Comparison of ENCODE assay signal across 17 cellular contexts in genomic region chr21:45860493-45861155, GRCh38.
"Had no signal": no experiment of that assay in that cellular context is flagged by ENCODE, and none has a peak within 500 bp of the region (broad histone marks: within the 10 kb centered on the region; RNA-seq: fewer than 3 reads in every experiment).

No MANE protein-coding gene starts in this region.

- DNase-seq: activated CD4-positive, alpha-beta memory T cell treated with anti-CD3 and anti-CD28 coated beads, Interleukin-2, amount 10 ng/mL, durations not matched to agents 7 days and 5 days; activated CD4-positive, alpha-beta T cell treated with anti-CD3 and anti-CD28 coated beads for 4 hours; activated naive CD4-positive, alpha-beta T cell; activated naive CD8-positive, alpha-beta T cell treated with anti-CD3 and anti-CD28 coated beads, Interleukin-2, amount 50 U/mL, for 24 hours; dermis blood vessel endothelial cell; erythroblast; heart right ventricle; naive thymus-derived CD8-positive, alpha-beta T cell; occipital lobe; right lobe of liver; T-helper 17 cell; tibial artery; uterus had no signal

- H3K9me3 Mint-ChIP-seq: activated CD4-positive, alpha-beta memory T cell treated with anti-CD3 and anti-CD28 coated beads, Interleukin-2, amount 10 ng/mL, durations not matched to agents 7 days and 5 days; activated naive CD8-positive, alpha-beta T cell treated with anti-CD3 and anti-CD28 coated beads, Interleukin-2, amount 50 U/mL, for 24 hours; naive thymus-derived CD8-positive, alpha-beta T cell had no signal

- ATAC-seq: gastroesophageal sphincter; left lobe of liver; naive thymus-derived CD8-positive, alpha-beta T cell; T-helper 17 cell had no signal

- H3K4me1 Mint-ChIP-seq: activated CD4-positive, alpha-beta memory T cell treated with anti-CD3 and anti-CD28 coated beads, Interleukin-2, amount 10 ng/mL, durations not matched to agents 7 days and 5 days had no signal

- H3K27ac Mint-ChIP-seq: activated CD4-positive, alpha-beta memory T cell treated with anti-CD3 and anti-CD28 coated beads, Interleukin-2, amount 10 ng/mL, durations not matched to agents 7 days and 5 days; activated naive CD8-positive, alpha-beta T cell treated with anti-CD3 and anti-CD28 coated beads, Interleukin-2, amount 50 U/mL, for 24 hours; T-helper 17 cell had no signal

- H3K36me3 ChIP-seq: breast epithelium, gastroesophageal sphincter, heart right ventricle, prostate gland, right lobe of liver, tibial artery, uterus had no signal

- H3K27ac ChIP-seq: breast epithelium, gastroesophageal sphincter, heart right ventricle, prostate gland, right lobe of liver, tibial artery, uterus had no signal

- H3K27me3 ChIP-seq: right lobe of liver, uterus had no signal

- H3K4me3 ChIP-seq: breast epithelium, gastroesophageal sphincter, heart right ventricle, prostate gland, right lobe of liver, tibial artery, uterus had no signal

- H3K4me3 Mint-ChIP-seq: activated CD4-positive, alpha-beta memory T cell treated with anti-CD3 and anti-CD28 coated beads, Interleukin-2, amount 10 ng/mL, durations not matched to agents 7 days and 5 days; activated naive CD8-positive, alpha-beta T cell treated with anti-CD3 and anti-CD28 coated beads, Interleukin-2, amount 50 U/mL, for 24 hours; naive thymus-derived CD8-positive, alpha-beta T cell; T-helper 17 cell had no signal

- H3K4me1 ChIP-seq: breast epithelium, gastroesophageal sphincter, heart right ventricle, prostate gland, tibial artery, uterus had no signal

- H3K36me3 Mint-ChIP-seq: naive thymus-derived CD8-positive, alpha-beta T cell had no signal

- H3K27me3 Mint-ChIP-seq: activated CD4-positive, alpha-beta memory T cell treated with anti-CD3 and anti-CD28 coated beads, Interleukin-2, amount 10 ng/mL, durations not matched to agents 7 days and 5 days; activated naive CD8-positive, alpha-beta T cell treated with anti-CD3 and anti-CD28 coated beads, Interleukin-2, amount 50 U/mL, for 24 hours; T-helper 17 cell had no signal
